13 cellular contexts compared by ENCODE assay signal in the genomic region with DNA sequence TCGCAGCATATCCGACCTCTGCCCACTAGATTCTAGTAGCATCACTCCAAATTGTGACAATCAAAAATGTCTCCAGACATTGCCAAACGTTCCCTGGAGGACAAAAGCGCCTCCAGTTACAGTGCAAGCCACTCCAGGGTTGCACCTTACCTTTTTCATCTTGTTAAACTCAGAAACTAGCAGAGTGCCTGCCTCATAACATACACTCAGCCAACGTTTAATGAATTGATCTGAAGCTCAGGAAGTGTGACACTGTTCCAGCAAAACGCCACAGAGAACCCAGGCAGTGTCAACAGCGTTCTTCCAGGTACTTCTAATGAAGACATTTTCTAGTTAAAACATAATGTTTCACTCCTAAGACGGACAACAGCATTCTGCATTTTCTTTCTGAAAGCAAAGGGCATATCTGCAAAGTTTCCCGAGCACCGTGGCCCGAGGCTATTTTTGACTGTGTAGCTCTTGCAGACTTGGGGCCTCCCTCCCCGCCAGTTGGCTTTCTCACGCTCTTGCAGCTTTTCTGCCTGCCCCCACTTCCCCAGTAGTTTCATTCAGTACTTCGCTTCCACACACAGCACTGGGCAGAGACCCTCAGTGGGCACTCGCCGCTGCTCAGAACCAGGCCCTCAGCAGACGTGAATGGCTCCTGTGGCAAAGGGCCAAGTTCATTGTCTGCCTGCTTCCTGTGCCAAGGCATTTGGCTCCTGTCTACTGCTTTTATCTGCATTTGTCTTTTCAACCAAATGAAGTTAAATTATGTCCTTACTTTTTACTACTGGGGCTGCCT.
DNase-seq lines count a peak whose midpoint lies in the region; ATAC-seq and TF ChIP-seq lines count a peak whose summit lies in the region.
"Had no signal": no experiment of that assay in that cellular context is flagged by ENCODE, and none has a peak within 500 bp of the region (broad histone marks: within the 10 kb centered on the region; RNA-seq: fewer than 3 reads in every experiment).

No MANE protein-coding gene starts in this region.

- H3K4me3 ChIP-seq in aorta (ENCODE audit: low read length in 2 of 2): peak overlapping the region; percentile 1 to 38

- no peaks in the 10 kb centered on the region for H3K27me3 ChIP-seq in aorta (ENCODE audit: control insufficient read depth in 1 of 2, insufficient read depth in 2 of 2, low read length in 1 of 2)

- ATAC-seq in aorta (ENCODE audit: low FRiP score): peak; percentile 65
- no peak for ATAC-seq in HG02588 (IDR thresholded peaks at IDR 0.05; ENCODE audit: unreplicated experiment)
- ATAC-seq: left lobe of liver had no signal

- no peaks in the 10 kb centered on the region for H3K9me3 ChIP-seq in aorta (ENCODE audit: control insufficient read depth, low read length)

- intact Hi-C loops in aorta (cut with DNase I): no loop called here

- in situ Hi-C loops in GM13977 (cut with MboI; ENCODE audit: low pct_unique_long_range_greater_than_20kb, low sequenced_read_pairs, unreplicated experiment): loop anchor here (25.0 kb wide), 1 partner anchor 742 kb away; no protein-coding TSS in a partner anchor

- no peak for TF ChIP-seq CTCF in GM13977 (IDR thresholded peaks at IDR 0.05; ENCODE audit: extremely low read depth, insufficient read depth, missing control alignments)

- no peak overlapping the region for H3K27ac ChIP-seq in aorta (ENCODE audit: low read depth in 1 of 2, low read length in 2 of 2)

- peak; percentile 31 to 32 for DNase-seq in SHP77 (lab: John Stamatoyannopoulos, UW)
- DNase-seq in SHP77 treated with DMSO at 0.1 percent for 48 hours (lab: John Stamatoyannopoulos, UW): no peak
- DNase-seq in dedifferentiated amniotic fluid mesenchymal stem cell (ENCODE audit: extremely low spot score): peak; percentile 33
- peak; percentile 35 to 78 for DNase-seq in lung microvascular endothelial cell (ENCODE audit: low read depth in 2 of 2)
- peak in 1 of 2 donors; percentile 73 for DNase-seq in aorta
- no peak for DNase-seq in GM13977 (ENCODE audit: low spot score)
- DNase-seq in NCI-H2029 (lab: John Stamatoyannopoulos, UW): no peak
- DNase-seq: activated CD4-positive, CD25-positive, alpha-beta regulatory T cell treated with anti-CD3 and anti-CD28 coated beads, Interleukin-2, amount 50 U/mL, for 72 hours; activated T-cell treated with anti-CD3 and anti-CD28 coated beads for 4 hours; effector CD8-positive, alpha-beta T cell; stimulated activated CD4-positive, alpha-beta T cell treated with anti-CD3 and anti-CD28 coated beads, Interleukin-12 subunit alpha, Interleukin-12 subunit beta, amount 100 ng/mL, for 4 hours had no signal

- peaks cover 0 to 2% of the 10 kb centered on the region in 2 donors for H3K4me1 ChIP-seq in aorta (ENCODE audit: control insufficient read depth in 1 of 2, insufficient read depth in 2 of 2, low read length in 2 of 2)

- WGBS in aorta, 2 donors: 9 to 14% methylated on average over 17 of the region's 17 CpGs

- H3K36me3 ChIP-seq in aorta (ENCODE audit: control insufficient read depth in 1 of 2, insufficient read depth in 2 of 2, low read length in 1 of 2): no peaks in the 10 kb centered on the region

Comparison
In these comparisons a context has a peak if more than half of its experiments do, and no peak if none do; other contexts are left out.
1. DNase-seq: peak in SHP77 (2 of 2), dedifferentiated amniotic fluid mesenchymal stem cell (single experiment) and lung microvascular endothelial cell (2 of 2); none in SHP77 treated with DMSO at 0.1 percent for 48 hours (single experiment), GM13977 (single experiment) and NCI-H2029 (single experiment).